ENCODE assay signal across 2 cellular contexts in the genomic region with DNA sequence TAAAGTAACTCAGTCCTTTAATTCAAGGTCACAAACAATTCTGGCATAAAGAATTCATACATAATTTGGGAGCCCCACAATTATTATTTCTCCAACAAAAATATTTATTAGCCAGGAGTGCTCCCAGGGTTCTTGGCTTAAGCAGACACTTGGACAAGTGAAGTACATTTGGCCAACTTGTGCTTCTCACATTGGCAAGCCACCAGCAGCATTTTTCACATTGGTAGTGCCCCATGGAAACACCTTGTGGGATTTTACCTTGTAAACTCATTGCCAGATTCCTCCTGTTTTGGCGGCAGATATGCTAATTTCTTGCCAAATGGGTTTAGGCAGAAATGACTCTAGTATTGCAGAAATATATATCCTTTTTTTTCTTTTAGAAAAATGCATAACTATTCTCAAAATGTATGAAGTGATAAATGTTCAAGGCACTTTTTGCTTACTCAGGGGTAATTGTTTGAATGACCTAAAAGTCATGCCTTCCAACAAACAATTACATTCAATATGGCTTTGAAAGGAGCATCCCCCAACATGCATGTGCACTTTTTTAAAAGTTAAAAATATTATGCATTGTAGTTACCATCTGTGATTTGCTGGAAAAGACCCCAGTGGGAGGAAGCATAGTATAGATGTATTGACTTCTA.
TF ChIP-seq lines count a peak whose summit lies in the region.

No MANE protein-coding gene starts in this region.

TF ChIP-seq in A549, 52 proteins besides CTCF, POLR2A, EP300 and RAD21:
- TF ChIP-seq MAFK (IDR thresholded peaks at IDR 0.05; ENCODE audit: partially characterized antibody) (peak; percentile 67), ELK1 (IDR thresholded peaks at IDR 0.05; ENCODE audit: low read depth, low read length) (no peak), CHD4 (IDR thresholded peaks at IDR 0.05; ENCODE audit: borderline replicate concordance) (no peak), HEYL (CRISPR knock-in tag; IDR thresholded peaks at IDR 0.05) (no peak), KDM5A (IDR thresholded peaks at IDR 0.05) (no peak)
- TF ChIP-seq, protein P1, sequence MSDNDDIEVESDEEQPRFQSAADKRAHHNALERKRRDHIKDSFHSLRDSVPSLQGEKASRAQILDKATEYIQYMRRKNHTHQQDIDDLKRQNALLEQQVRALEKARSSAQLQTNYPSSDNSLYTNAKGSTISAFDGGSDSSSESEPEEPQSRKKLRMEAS (IDR thresholded peaks at IDR 0.05): no peak

TF ChIP-seq in K562, 482 proteins besides CTCF, POLR2A, EP300 and RAD21:
- no peak for TF ChIP-seq CHCHD3 (CRISPR knock-in tag; IDR thresholded peaks at IDR 0.05)
- TF ChIP-seq ZNF316 (IDR thresholded peaks at IDR 0.05): peak; percentile 18; the same call in 1 of the 2 replicates
- 0 out of 2 replicates have a peak, but pooled peaks have one; percentile 8 for TF ChIP-seq MAFK (IDR thresholded peaks at IDR 0.05; ENCODE audit: low read length)
TF ChIP-seq in K562: peak in this region for 2.
